ENCODE assay signal across 8 cellular contexts in the genomic region with DNA sequence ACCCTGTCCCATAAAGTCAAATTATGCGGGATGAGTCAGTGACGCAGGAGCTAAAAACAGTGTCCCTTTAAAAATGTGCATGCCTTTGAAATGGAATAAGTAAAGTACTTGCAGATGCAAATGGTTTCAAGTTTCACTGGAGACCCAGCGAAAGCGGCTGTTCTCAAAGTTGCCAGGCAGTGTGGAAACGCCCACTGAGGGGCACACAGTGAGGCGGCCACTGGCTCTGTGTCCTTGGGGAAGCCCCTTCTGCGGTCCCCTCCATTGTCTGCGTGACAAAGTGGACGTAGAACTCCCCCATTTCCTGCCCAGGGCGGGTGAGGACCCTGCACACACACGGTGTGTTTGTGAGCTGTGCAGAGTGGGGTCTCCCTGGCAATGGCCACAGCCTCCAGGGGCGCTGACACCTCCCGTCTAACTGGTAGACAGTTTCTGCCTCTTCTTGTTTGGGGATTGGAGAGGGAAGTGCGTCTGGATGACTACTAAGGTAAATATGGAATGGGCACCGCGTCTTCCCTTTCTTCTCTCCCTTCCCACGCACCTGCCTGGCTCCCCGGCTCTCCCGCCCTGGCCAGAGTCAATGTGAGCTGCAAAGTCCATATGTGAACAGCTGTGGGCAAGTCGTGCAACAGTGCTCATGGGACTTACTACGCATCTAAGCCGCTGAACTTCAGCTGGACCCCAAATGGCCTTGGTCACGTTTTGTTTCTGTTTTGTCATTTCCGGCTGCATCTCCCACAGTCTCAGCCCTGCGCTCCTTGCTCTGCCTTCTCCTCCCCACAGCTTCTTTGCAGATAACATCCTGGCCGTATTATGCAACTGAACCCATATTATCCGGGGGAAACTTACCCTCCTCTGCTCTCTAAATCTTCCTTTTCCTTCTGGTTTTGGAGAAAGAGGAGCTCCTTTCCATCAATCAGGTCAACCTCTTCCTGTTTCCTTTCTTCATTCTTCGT. TPM values are rescaled to one million over a fixed set of nuclear protein-coding genes. Genes with fewer than 3 reads are reported as not detected.
A peak's percentile ranks its signal among the peaks of the same experiment; 100 is the strongest.
DNase-seq lines count a peak whose midpoint lies in the region; ATAC-seq and TF ChIP-seq lines count a peak whose summit lies in the region.

No MANE protein-coding gene starts in this region.

- peaks cover 13% of the 10 kb centered on the region for H3K27me3 Mint-ChIP-seq in CD4-positive, CD25-positive, alpha-beta regulatory T cell

- H3K4me3 Mint-ChIP-seq in CD4-positive, CD25-positive, alpha-beta regulatory T cell, result peak overlapping the region in 2 of 4 donors; percentile 34 to 56

- H3K9me3 ChIP-seq in CD4-positive, CD25-positive, alpha-beta regulatory T cell (ENCODE audit: control insufficient read depth in 2 of 2, low read length in 2 of 2), result no peaks in the 10 kb centered on the region
- no peaks in the 10 kb centered on the region for H3K9me3 ChIP-seq in colonic mucosa
- no peaks in the 10 kb centered on the region for H3K9me3 ChIP-seq in mucosa of descending colon

- no peaks in the 10 kb centered on the region for H3K36me3 Mint-ChIP-seq in CD4-positive, CD25-positive, alpha-beta regulatory T cell

- H3K9ac ChIP-seq in colonic mucosa (ENCODE audit: low read depth in 2 of 2, low read length in 2 of 2), result peak overlapping the region in 1 of 2 donors; percentile 47

- intact Hi-C loops in colonic mucosa (cut with DNase I), result no loop called here
- intact Hi-C loops in mucosa of descending colon (cut with DNase I, micrococcal nuclease), result no loop called here

- no peaks in the 10 kb centered on the region for H3K4me1 ChIP-seq in CD4-positive, CD25-positive, alpha-beta regulatory T cell (ENCODE audit: control insufficient read depth, insufficient read depth, low read length, poor library complexity, severe bottlenecking)
- H3K4me1 ChIP-seq in colonic mucosa (no peaks in the 10 kb centered on the region), mucosa of descending colon (ENCODE audit: low read depth) (no peaks in the 10 kb centered on the region)

- peaks cover 0 to 10% (median 7%) of the 10 kb centered on the region in 4 donors for H3K4me1 Mint-ChIP-seq in CD4-positive, CD25-positive, alpha-beta regulatory T cell

- H3K27ac Mint-ChIP-seq in CD4-positive, CD25-positive, alpha-beta regulatory T cell, result no peak overlapping the region

- H3K9me3 Mint-ChIP-seq in CD4-positive, CD25-positive, alpha-beta regulatory T cell, result peaks cover 0 to 3% (median 0%) of the 10 kb centered on the region in 7 donors

- DNase-seq in CD4-positive, CD25-positive, alpha-beta regulatory T cell, result peak in 1 of 3 donors; percentile 8
- DNase-seq in NCI-H526 treated with DMSO at 0.1 percent for 48 hours (lab: John Stamatoyannopoulos, UW) (peak; percentile 12), colonic mucosa (peak; percentile 25), mucosa of descending colon (peak in 2 of 3 donors; percentile 40 to 43), middle frontal gyrus (ENCODE audit: extremely low spot score, low spot score) (no peak), OCI-M2 (lab: John Stamatoyannopoulos, UW; ENCODE audit: unreplicated experiment) (no peak)

- peaks cover 2% of the 10 kb centered on the region for H3K27me3 ChIP-seq in CD4-positive, CD25-positive, alpha-beta regulatory T cell (ENCODE audit: control insufficient read depth, insufficient read depth, low read length)
- no peaks in the 10 kb centered on the region for H3K27me3 ChIP-seq in colonic mucosa

- H3K36me3 ChIP-seq in CD4-positive, CD25-positive, alpha-beta regulatory T cell (ENCODE audit: control insufficient read depth, insufficient read depth, low read length), result no peaks in the 10 kb centered on the region
- H3K36me3 ChIP-seq in colonic mucosa, result no peaks in the 10 kb centered on the region
- H3K36me3 ChIP-seq in mucosa of descending colon (ENCODE audit: low read depth), result no peaks in the 10 kb centered on the region

- ATAC-seq in CD4-positive, CD25-positive, alpha-beta regulatory T cell (ENCODE audit: low read depth in 2 of 2), result no peak
- ATAC-seq in GM21447 (IDR thresholded peaks at IDR 0.05; ENCODE audit: unreplicated experiment) (peak; percentile 48), mucosa of descending colon (peak; percentile 68), HG03108 (IDR thresholded peaks at IDR 0.05; ENCODE audit: unreplicated experiment) (no peak)

- H3K4me3 ChIP-seq in CD4-positive, CD25-positive, alpha-beta regulatory T cell (ENCODE audit: low read depth, low read length), result peak overlapping the region; percentile 13
- H3K4me3 ChIP-seq in colonic mucosa (no peak overlapping the region), mucosa of descending colon (no peak overlapping the region)

- TF ChIP-seq CTCF in colonic mucosa (IDR thresholded peaks at IDR 0.05), result no peak
- no peak for TF ChIP-seq CTCF in mucosa of descending colon (IDR thresholded peaks at IDR 0.05)

- no peak overlapping the region for H3K27ac ChIP-seq in CD4-positive, CD25-positive, alpha-beta regulatory T cell (ENCODE audit: insufficient read depth, low read length, poor library complexity, severe bottlenecking)
- H3K27ac ChIP-seq in colonic mucosa, result peak overlapping the region; percentile 12

RNA-seq across cellular contexts. Expression of a gene that starts 33.7 kb away (rescaled TPM):
- 9.9 TPM for total RNA-seq in CD4-positive, CD25-positive, alpha-beta regulatory T cell
- polyA plus RNA-seq in CD4-positive, CD25-positive, alpha-beta regulatory T cell, result under 1 TPM in 3 of 4 donors, not detected in 1; 0.26 to 0.74 (median 0.39) TPM
- total RNA-seq in colonic mucosa (10 to 100 TPM; 15.2 to 21.3 TPM), mucosa of descending colon (10 to 100 TPM; 22.0 to 47.9 (median 23.2) TPM)

Comparison
In these comparisons a context has a peak if more than half of its experiments do, and no peak if none do; other contexts are left out.
1. ATAC-seq: peak in GM21447 (single experiment) and mucosa of descending colon (single experiment); none in CD4-positive, CD25-positive, alpha-beta regulatory T cell (0 of 2) and HG03108 (single experiment).
2. DNase-seq: peak in NCI-H526 treated with DMSO at 0.1 percent for 48 hours (single experiment), colonic mucosa (single experiment) and mucosa of descending colon (2 of 3); none in middle frontal gyrus (single experiment) and OCI-M2 (single experiment).